Comparison of ENCODE assay signal across 10 cellular contexts in genomic region chr18:55251186-55251995, GRCh38.
A peak's percentile ranks its signal among the peaks of the same experiment; 100 is the strongest.
DNase-seq lines count a peak whose midpoint lies in the region; ATAC-seq and TF ChIP-seq lines count a peak whose summit lies in the region.
"Had no signal": no experiment of that assay in that cellular context is flagged by ENCODE, and none has a peak within 500 bp of the region (broad histone marks: within the 10 kb centered on the region; RNA-seq: fewer than 3 reads in every experiment).

No MANE protein-coding gene starts in this region.

- peaks cover 10% of the 10 kb centered on the region for H3K4me1 Mint-ChIP-seq in CD14-positive monocyte

- no peak for TF ChIP-seq EP300 in sigmoid colon (IDR thresholded peaks at IDR 0.05)

- no peak for TF ChIP-seq POLR2A in sigmoid colon (IDR thresholded peaks at IDR 0.05)

- no peak overlapping the region for H2AFZ ChIP-seq in OCI-LY3 (ENCODE audit: low read depth, low read length)

- H3K27me3 Mint-ChIP-seq in CD14-positive monocyte (ENCODE audit: low read depth in 3 of 3): peaks cover 0 to 2% (median 0%) of the 10 kb centered on the region in 3 donors
- H3K27me3 Mint-ChIP-seq: naive thymus-derived CD8-positive, alpha-beta T cell had no signal

- DNase-seq in ELR (ENCODE audit: low read depth) (peak; percentile 71), fibroblast of pulmonary artery (ENCODE audit: low read depth) (peak; percentile 67), sigmoid colon (no peak), nucleus accumbens (lab: John Stamatoyannopoulos, UW) (no peak), CD14-positive monocyte (ENCODE audit: low spot score) (no peak)
- DNase-seq: GDM1; naive thymus-derived CD8-positive, alpha-beta T cell had no signal

- H4K20me1 ChIP-seq in OCI-LY3 (ENCODE audit: insufficient read depth, low read length): peaks cover 3% of the 10 kb centered on the region; the same call in 1 of the 2 replicates

- no peak for ATAC-seq in GM18858 (IDR thresholded peaks at IDR 0.05; ENCODE audit: unreplicated experiment)
- ATAC-seq in HG03175 (IDR thresholded peaks at IDR 0.05; ENCODE audit: unreplicated experiment): no peak
- ATAC-seq: naive thymus-derived CD8-positive, alpha-beta T cell had no signal

- no peak overlapping the region for H3K4me3 Mint-ChIP-seq in CD14-positive monocyte
- H3K4me3 Mint-ChIP-seq: naive thymus-derived CD8-positive, alpha-beta T cell had no signal

- no peaks in the 10 kb centered on the region for H3K9me3 Mint-ChIP-seq in CD14-positive monocyte

- H3K4me1 ChIP-seq in OCI-LY3 (ENCODE audit: low read length) (peaks cover 84% of the 10 kb centered on the region), sigmoid colon (peaks cover 0 to 42% (median 39%) of the 10 kb centered on the region in 4 donors)

- peak overlapping the region; percentile 78 for H3K9ac ChIP-seq in OCI-LY3 (ENCODE audit: low read length)

- H3K79me2 ChIP-seq in OCI-LY3 (ENCODE audit: low read length): peaks cover 96% of the 10 kb centered on the region

- H3K4me3 ChIP-seq in OCI-LY3 (ENCODE audit: low read length) (peak overlapping the region; percentile 29), fibroblast of pulmonary artery (replicated peaks; ENCODE audit: low read depth, low read length) (peak overlapping the region; percentile 8), sigmoid colon (peak overlapping the region in 1 of 4 donors; percentile 11)

- H3K27ac Mint-ChIP-seq in CD14-positive monocyte: peak overlapping the region in 1 of 7 donors; percentile 20

- H3K9me3 ChIP-seq in OCI-LY3 (ENCODE audit: insufficient read depth, low read length) (peaks cover 5% of the 10 kb centered on the region; the same call in 1 of the 2 replicates), sigmoid colon (no peaks in the 10 kb centered on the region)

- H3K4me2 ChIP-seq in OCI-LY3 (ENCODE audit: low read length): peak overlapping the region; percentile 58

- intact Hi-C loops in sigmoid colon (cut with DNase I) (no loop called here), CD14-positive monocyte (cut with micrococcal nuclease) (no loop called here)

- H3K27ac ChIP-seq in OCI-LY3 (ENCODE audit: low read length): peak overlapping the region; percentile 86
- H3K27ac ChIP-seq in sigmoid colon: peak overlapping the region; percentile 24 to 58 (median 48)

- H3K27me3 ChIP-seq in OCI-LY3 (ENCODE audit: low read depth, low read length) (no peaks in the 10 kb centered on the region), sigmoid colon (no peaks in the 10 kb centered on the region)

- peaks cover 5 to 14% of the 10 kb centered on the region in 2 donors for H3K36me3 Mint-ChIP-seq in CD14-positive monocyte
- H3K36me3 Mint-ChIP-seq: naive thymus-derived CD8-positive, alpha-beta T cell had no signal

- 30 to 69% methylated on average over 13 of the region's 13 CpGs for WGBS in sigmoid colon, 2 donors

- H3K36me3 ChIP-seq in OCI-LY3 (replicated peaks; ENCODE audit: low read depth, low read length): peaks cover 70% of the 10 kb centered on the region
- H3K36me3 ChIP-seq in sigmoid colon: peaks cover 0 to 35% (median 8%) of the 10 kb centered on the region in 4 donors

- no peak for TF ChIP-seq CTCF in OCI-LY3 (IDR thresholded peaks at IDR 0.05; ENCODE audit: low read depth, low read length)
- TF ChIP-seq CTCF in fibroblast of pulmonary artery (IDR thresholded peaks at IDR 0.05; ENCODE audit: low read length, missing control alignments): no peak
- no peak for TF ChIP-seq CTCF in sigmoid colon (IDR thresholded peaks at IDR 0.05)
- TF ChIP-seq CTCF in CD14-positive monocyte (IDR thresholded peaks at IDR 0.05): no peak

Comparison
In these comparisons a context has a peak if more than half of its experiments do, and no peak if none do; other contexts are left out.
1. DNase-seq: peak in ELR (single experiment) and fibroblast of pulmonary artery (single experiment); none in sigmoid colon (single experiment), nucleus accumbens (0 of 56) and CD14-positive monocyte (single experiment).